ENCODE assay signal across 20 cellular contexts in genomic region chr9:108475813-108476212, GRCh38.
A peak's percentile ranks its signal among the peaks of the same experiment; 100 is the strongest.
DNase-seq lines count a peak whose midpoint lies in the region; ATAC-seq and TF ChIP-seq lines count a peak whose summit lies in the region.
"Had no signal": no experiment of that assay in that cellular context is flagged by ENCODE, and none has a peak within 500 bp of the region (broad histone marks: within the 10 kb centered on the region; RNA-seq: fewer than 3 reads in every experiment).

No MANE protein-coding gene starts in this region.

- H3K4me1 ChIP-seq in osteoblast (ENCODE audit: insufficient read depth, low read length) (peaks cover 53% of the 10 kb centered on the region), Caco-2 (no peaks in the 10 kb centered on the region)

- H3K27me3 Mint-ChIP-seq in stimulated activated naive B cell treated with anti-CD40 and anti-IgM and Interleukin-4, amounts not matched to agents 10 μg/mL and 1 μg/mL and 100 μg/mL, for 72 hours = no peaks in the 10 kb centered on the region
- no peaks in the 10 kb centered on the region for H3K27me3 Mint-ChIP-seq in Caco-2 (ENCODE audit: insufficient read depth, unreplicated experiment)

- intact Hi-C loops in Caco-2 (cut with micrococcal nuclease; ENCODE audit: unreplicated experiment) = no loop called here

- H2AFZ ChIP-seq in osteoblast (ENCODE audit: low read length) = no peak overlapping the region

- no peak overlapping the region for H3K27ac Mint-ChIP-seq in stimulated activated naive B cell treated with anti-CD40 and anti-IgM and Interleukin-4, amounts not matched to agents 10 μg/mL and 1 μg/mL and 100 μg/mL, for 72 hours
- H3K27ac Mint-ChIP-seq in Caco-2 (ENCODE audit: unreplicated experiment) = no peak overlapping the region

- no peaks in the 10 kb centered on the region for H3K36me3 ChIP-seq in osteoblast (ENCODE audit: insufficient read depth, low read length)
- H3K36me3 ChIP-seq in Caco-2 (ENCODE audit: control insufficient read depth, insufficient read depth, low read length) = no peaks in the 10 kb centered on the region
- H3K36me3 ChIP-seq: SJCRH30 had no signal

- H3K27me3 ChIP-seq in osteoblast (ENCODE audit: insufficient read depth, low read length) (no peaks in the 10 kb centered on the region), Caco-2 (replicated peaks; ENCODE audit: control insufficient read depth, insufficient read depth, low read length) (no peaks in the 10 kb centered on the region)

- H4K20me1 ChIP-seq in osteoblast (ENCODE audit: insufficient read depth, low read length) = no peaks in the 10 kb centered on the region

- no peaks in the 10 kb centered on the region for H3K36me3 Mint-ChIP-seq in stimulated activated naive B cell treated with anti-CD40 and anti-IgM and Interleukin-4, amounts not matched to agents 10 μg/mL and 1 μg/mL and 100 μg/mL, for 72 hours
- H3K36me3 Mint-ChIP-seq in Caco-2 (ENCODE audit: insufficient read depth, unreplicated experiment) = no peaks in the 10 kb centered on the region

- H3K79me2 ChIP-seq in osteoblast (ENCODE audit: insufficient read depth, low read length) = no peaks in the 10 kb centered on the region

- H3K4me2 ChIP-seq in osteoblast (ENCODE audit: insufficient read depth, low read length) = no peak overlapping the region

- H3K27ac ChIP-seq in VCaP (peak overlapping the region; percentile 7; the same call in 1 of the 2 replicates), osteoblast (ENCODE audit: low read depth, low read length) (peak overlapping the region; percentile 100)
- H3K27ac ChIP-seq: SJCRH30 had no signal

- TF ChIP-seq CTCF in VCaP (conservative IDR thresholded peaks at IDR 0.05) = no peak
- no peak for TF ChIP-seq CTCF in osteoblast (IDR thresholded peaks at IDR 0.05; ENCODE audit: extremely low read depth, low read depth, low read length)
- TF ChIP-seq CTCF in Caco-2 (IDR thresholded peaks at IDR 0.05; ENCODE audit: insufficient read depth in 1 of 2, low read depth in 1 of 2, low read length in 1 of 2, severe bottlenecking in 1 of 2, unreplicated experiment in 1 of 2) = no peak

- H3K4me1 Mint-ChIP-seq in stimulated activated naive B cell treated with anti-CD40 and anti-IgM and Interleukin-4, amounts not matched to agents 10 μg/mL and 1 μg/mL and 100 μg/mL, for 72 hours = peaks cover 0 to 4% of the 10 kb centered on the region in 2 donors
- peaks cover 7% of the 10 kb centered on the region for H3K4me1 Mint-ChIP-seq in Caco-2 (ENCODE audit: low read depth, unreplicated experiment)

- H3K4me3 ChIP-seq in osteoblast (ENCODE audit: insufficient read depth, low read length) (no peak overlapping the region), Caco-2 (ENCODE audit: low read depth, low read length) (no peak overlapping the region)
- H3K4me3 ChIP-seq: SJCRH30 had no signal

- BruUV-seq in Caco-2 (replicated peaks; lab: Mats Ljungman, UMichigan) = no TSS peak

- no peak for ATAC-seq in stimulated activated naive B cell treated with anti-CD40 and anti-IgM and Interleukin-4, amounts not matched to agents 10 μg/mL and 1 μg/mL and 100 μg/mL, for 72 hours (replicated peaks)
- ATAC-seq: Right ventricle myocardium inferior had no signal

- DNase-seq in NCI-H748 (lab: John Stamatoyannopoulos, UW; ENCODE audit: unreplicated experiment) = peak; percentile 8
- no peak for DNase-seq in NCI-H748 treated with DMSO at 0.1 percent for 48 hours (lab: John Stamatoyannopoulos, UW)
- peak; percentile 43 for DNase-seq in M059J (ENCODE audit: low read depth)
- no peak for DNase-seq in osteoblast (ENCODE audit: insufficient read length, low spot score, missing footprints)
- DNase-seq in hepatic stellate cell (ENCODE audit: low spot score) = no peak
- no peak for DNase-seq in stimulated activated naive B cell treated with anti-CD40 and anti-IgM and Interleukin-4, amounts not matched to agents 10 μg/mL and 1 μg/mL and 100 μg/mL, for 72 hours
- no peak for DNase-seq in Caco-2
- DNase-seq: 8988T, DMS153, DND-41, H7, KG1, NCI-H1092, NCI-H1417 treated with DMSO at 0.1 percent for 48 hours, NCI-H187 treated with DMSO at 0.1 percent for 48 hours, NCI-H524, SJCRH30, T-helper 1 cell had no signal

- H3K9me3 Mint-ChIP-seq in stimulated activated naive B cell treated with anti-CD40 and anti-IgM and Interleukin-4, amounts not matched to agents 10 μg/mL and 1 μg/mL and 100 μg/mL, for 72 hours = no peaks in the 10 kb centered on the region
- no peaks in the 10 kb centered on the region for H3K9me3 Mint-ChIP-seq in Caco-2 (ENCODE audit: unreplicated experiment)

- H3K9me3 ChIP-seq in osteoblast (ENCODE audit: low read depth, low read length) = no peaks in the 10 kb centered on the region
- H3K9me3 ChIP-seq in Caco-2 = no peaks in the 10 kb centered on the region

- no peak overlapping the region for H3K4me3 Mint-ChIP-seq in stimulated activated naive B cell treated with anti-CD40 and anti-IgM and Interleukin-4, amounts not matched to agents 10 μg/mL and 1 μg/mL and 100 μg/mL, for 72 hours
- no peak overlapping the region for H3K4me3 Mint-ChIP-seq in Caco-2 (ENCODE audit: unreplicated experiment)

- CTCF ChIA-PET in Caco-2 (lab: Charles Lee) = interaction anchor here (0.6 kb wide), 1 partner anchor 883 kb away, joined by 4 read pairs; no protein-coding TSS in a partner anchor

- POLR2A ChIA-PET in Caco-2 (lab: Charles Lee) = no interaction called here

Comparison
In these comparisons a context has a peak if more than half of its experiments do, and no peak if none do; other contexts are left out.
1. DNase-seq: peak in NCI-H748 (single experiment) and M059J (single experiment); none in NCI-H748 treated with DMSO at 0.1 percent for 48 hours (single experiment), osteoblast (single experiment), hepatic stellate cell (single experiment), stimulated activated naive B cell treated with anti-CD40 and anti-IgM and Interleukin-4, amounts not matched to agents 10 μg/mL and 1 μg/mL and 100 μg/mL, for 72 hours (single experiment) and Caco-2 (0 of 2).